8 cellular contexts compared by ENCODE assay signal in genomic region chr10:50546287-50546686, GRCh38.
DNase-seq lines count a peak whose midpoint lies in the region; ATAC-seq, FAIRE-seq and TF ChIP-seq lines count a peak whose summit lies in the region.
"Not testable (repeated sequence)": the region's sequence is repeated elsewhere in the genome, so short reads cannot be mapped to it uniquely, and the experiment has no call there.

No MANE protein-coding gene starts in this region.

- H3K27me3 Mint-ChIP-seq in Caco-2 (ENCODE audit: insufficient read depth, unreplicated experiment); activated T-helper 17 cell treated with anti-CD3 and anti-CD28 coated beads, Interleukin-2, amount 50 U/mL, for 72 hours; activated naive CD8-positive, alpha-beta T cell; endodermal cell (ENCODE audit: insufficient read depth); progenitor cell of endocrine pancreas: not testable (repeated sequence)

- TF ChIP-seq EP300 in K562 (IDR thresholded peaks at IDR 0.05; ENCODE audit: low read length), result not testable (repeated sequence)

- ATAC-seq in activated T-helper 17 cell treated with anti-CD3 and anti-CD28 coated beads, Interleukin-2, amount 50 U/mL, for 72 hours (replicated peaks); K562: not testable (repeated sequence)

- not testable (repeated sequence) for TF ChIP-seq RAD21 in K562 (CRISPR knock-in tag; conservative IDR thresholded peaks at IDR 0.05 in 1 of 2, IDR thresholded peaks at IDR 0.05 in 1 of 2)

- not testable (repeated sequence) for H3K36me3 ChIP-seq in Caco-2 (ENCODE audit: control insufficient read depth, insufficient read depth, low read length); HEK293 (ENCODE audit: control insufficient read depth in 2 of 2, insufficient read depth in 1 of 2, low read length in 2 of 2); K562 (ENCODE audit: control insufficient read depth, insufficient read depth, low read length); endodermal cell (ENCODE audit: control insufficient read depth, insufficient read depth, low read length); hepatocyte (replicated peaks; ENCODE audit: insufficient read depth, low read depth)

- POLR2A ChIA-PET in Caco-2 (lab: Charles Lee) (interaction anchor here (0.6 kb wide), 1 partner anchor 128 kb away, joined by 3 read pairs; no protein-coding TSS in a partner anchor), K562 (lab: Yijun Ruan, JAX) (interaction anchor here (3.1 kb wide), 1 partner anchor 10 kb away, joined by 16 read pairs; no protein-coding TSS in a partner anchor)
- POLR2A ChIA-PET in HEK293 (lab: Yijun Ruan, JAX), result not testable (repeated sequence)

- H2AFZ ChIP-seq in K562 (ENCODE audit: low read depth, low read length); hepatocyte: not testable (repeated sequence)

- TF ChIP-seq CTCF in Caco-2 (IDR thresholded peaks at IDR 0.05; ENCODE audit: insufficient read depth in 1 of 2, low read depth in 1 of 2, low read length in 1 of 2, severe bottlenecking in 1 of 2, unreplicated experiment in 1 of 2); HEK293 (tag by site-specific recombination; IDR thresholded peaks at IDR 0.05); K562 (IDR thresholded peaks at IDR 0.05 in 2 of 3, conservative IDR thresholded peaks at IDR 0.05 in 1 of 3; ENCODE audit: insufficient read depth in 2 of 3, low read depth in 1 of 3, low read length in 3 of 3); hepatocyte (IDR thresholded peaks at IDR 0.05; ENCODE audit: poor library complexity); progenitor cell of endocrine pancreas (IDR thresholded peaks at IDR 0.05; ENCODE audit: unreplicated experiment): not testable (repeated sequence)
- peak; percentile 10 for TF ChIP-seq CTCF in endodermal cell (conservative IDR thresholded peaks at IDR 0.05)

- H3K9me2 ChIP-seq in hepatocyte (replicated peaks; ENCODE audit: insufficient read depth), result not testable (repeated sequence)

- not testable (repeated sequence) for DNase-seq in Caco-2; K562 (ENCODE audit: extremely low read depth in 1 of 4, low spot score in 3 of 4); endodermal cell; hepatocyte (ENCODE audit: low spot score); progenitor cell of endocrine pancreas (ENCODE audit: low spot score, unreplicated experiment)

- H3K9me3 ChIP-seq in Caco-2, result peaks cover 15% of the 10 kb centered on the region; the same call in 1 of the 2 replicates
- H3K9me3 ChIP-seq in HEK293 (ENCODE audit: control insufficient read depth, insufficient read depth, low read depth, low read length); K562 (replicated peaks; ENCODE audit: control insufficient read depth, insufficient read depth, low read depth, low read length); endodermal cell (ENCODE audit: control insufficient read depth, low read length); hepatocyte (ENCODE audit: low read depth): not testable (repeated sequence)

- peaks cover 37% of the 10 kb centered on the region for H3K4me1 Mint-ChIP-seq in Caco-2 (ENCODE audit: low read depth, unreplicated experiment)
- peaks cover 52% of the 10 kb centered on the region for H3K4me1 Mint-ChIP-seq in activated T-helper 17 cell treated with anti-CD3 and anti-CD28 coated beads, Interleukin-2, amount 50 U/mL, for 72 hours
- H3K4me1 Mint-ChIP-seq in activated naive CD8-positive, alpha-beta T cell (ENCODE audit: low read depth), result peaks cover 78% of the 10 kb centered on the region
- peaks cover 44% of the 10 kb centered on the region for H3K4me1 Mint-ChIP-seq in endodermal cell
- peaks cover 26% of the 10 kb centered on the region for H3K4me1 Mint-ChIP-seq in progenitor cell of endocrine pancreas (ENCODE audit: low read depth)

- H3K27me3 ChIP-seq in Caco-2 (replicated peaks; ENCODE audit: control insufficient read depth, insufficient read depth, low read length); K562 (ENCODE audit: control insufficient read depth in 2 of 2, insufficient read depth in 2 of 2, low read length in 2 of 2); endodermal cell (ENCODE audit: control insufficient read depth, insufficient read depth, low read length, poor library complexity, severe bottlenecking); hepatocyte: not testable (repeated sequence)

- CTCF ChIA-PET in Caco-2 (lab: Charles Lee), result interaction anchor here (1.0 to 1.9 kb wide), 5 partner anchors 31 to 178 kb away, joined by 3 to 6 read pairs (median 3); no protein-coding TSS in a partner anchor
- CTCF ChIA-PET in HEK293 (lab: Yijun Ruan, JAX); K562 (lab: Yijun Ruan, JAX; ENCODE audit: low intra/inter-chr PET ratio): not testable (repeated sequence)

- H3K79me2 ChIP-seq in K562 (ENCODE audit: control insufficient read depth, insufficient read depth, low read length) (peaks cover 98% of the 10 kb centered on the region), hepatocyte (peaks cover 76% of the 10 kb centered on the region)

- not testable (repeated sequence) for H3K27ac ChIP-seq in HEK293 (ENCODE audit: extremely low read depth, low read depth, low read length); endodermal cell (ENCODE audit: low read depth, low read length)
- H3K27ac ChIP-seq in K562 (ENCODE audit: extremely low read depth, low read depth, low read length), result peak overlapping the region; percentile 73
- peak overlapping the region; percentile 58 for H3K27ac ChIP-seq in hepatocyte

- H3K9me1 ChIP-seq in K562 (ENCODE audit: control insufficient read depth, insufficient read depth, low read length), result not testable (repeated sequence)

- H3K4me3 ChIP-seq in Caco-2 (ENCODE audit: low read depth, low read length); HEK293 (ENCODE audit: low read depth, low read length); K562; endodermal cell (ENCODE audit: low read length); hepatocyte: not testable (repeated sequence)

- H3K27ac Mint-ChIP-seq in Caco-2 (ENCODE audit: unreplicated experiment) (peak overlapping the region; percentile 91), progenitor cell of endocrine pancreas (peak overlapping the region; percentile 83)
- H3K27ac Mint-ChIP-seq in activated T-helper 17 cell treated with anti-CD3 and anti-CD28 coated beads, Interleukin-2, amount 50 U/mL, for 72 hours; endodermal cell: not testable (repeated sequence)
- H3K27ac Mint-ChIP-seq in activated naive CD8-positive, alpha-beta T cell, result peak overlapping the region; percentile 10

- H3K9ac ChIP-seq in K562 (ENCODE audit: insufficient read depth in 1 of 2, low read depth in 2 of 2, low read length in 2 of 2); endodermal cell (ENCODE audit: extremely low read depth, low read length, poor library complexity, severe bottlenecking): not testable (repeated sequence)

- 88% methylated on average over 1 of the region's 1 CpG for WGBS in K562 (ENCODE audit: insufficient coverage, low coverage, missing lambda C conversion rate)
- WGBS in endodermal cell (ENCODE audit: insufficient coverage in 1 of 2, insufficient read length in 1 of 2), 2 experiments, result 94% methylated on average over 1 of the region's 1 CpG; no CpG with 5 or more reads in 1 of the 2 experiments
- WGBS in hepatocyte (ENCODE audit: low lambda C conversion rate, missing lambda C conversion rate), result 100% methylated on average over 1 of the region's 1 CpG

- not testable (repeated sequence) for FAIRE-seq in K562 (lab: Jason Lieb, UNC)

- H3K9me3 Mint-ChIP-seq in Caco-2 (ENCODE audit: unreplicated experiment); activated T-helper 17 cell treated with anti-CD3 and anti-CD28 coated beads, Interleukin-2, amount 50 U/mL, for 72 hours; activated naive CD8-positive, alpha-beta T cell (ENCODE audit: low read depth): not testable (repeated sequence)
- H3K9me3 Mint-ChIP-seq in endodermal cell (peaks cover 20% of the 10 kb centered on the region), progenitor cell of endocrine pancreas (ENCODE audit: low read depth) (peaks cover 22% of the 10 kb centered on the region)

- in situ Hi-C loops in K562 (cut with MboI), result not testable (repeated sequence)

- BruUV-seq in Caco-2 (replicated peaks; lab: Mats Ljungman, UMichigan); K562 (replicated peaks; lab: Mats Ljungman, UMichigan): not testable (repeated sequence)

- intact Hi-C loops in Caco-2 (cut with micrococcal nuclease; ENCODE audit: unreplicated experiment), result loop anchor here (5.0 kb wide), 1 partner anchor 129 kb away; no protein-coding TSS in a partner anchor
- intact Hi-C loops in K562 (cut with micrococcal nuclease), result not testable (repeated sequence)

- H3K4me1 ChIP-seq in Caco-2, result peaks cover 50% of the 10 kb centered on the region
- H3K4me1 ChIP-seq in HEK293 (ENCODE audit: control insufficient read depth, insufficient read depth, low read length); endodermal cell (ENCODE audit: control insufficient read depth, insufficient read depth, low read length); hepatocyte (ENCODE audit: insufficient read depth): not testable (repeated sequence)
- H3K4me1 ChIP-seq in K562 (replicated peaks in 1 of 2; ENCODE audit: control insufficient read depth in 2 of 2, insufficient read depth in 2 of 2, low read length in 2 of 2), result peaks cover 28 to 62% of the 10 kb centered on the region in 2 experiments

- not testable (repeated sequence) for H3K4me2 ChIP-seq in K562 (ENCODE audit: insufficient read depth, low read length); hepatocyte

- H3K4me3 Mint-ChIP-seq in Caco-2 (ENCODE audit: unreplicated experiment), result peak overlapping the region; percentile 49
- peak overlapping the region; percentile 28 for H3K4me3 Mint-ChIP-seq in activated T-helper 17 cell treated with anti-CD3 and anti-CD28 coated beads, Interleukin-2, amount 50 U/mL, for 72 hours
- not testable (repeated sequence) for H3K4me3 Mint-ChIP-seq in activated naive CD8-positive, alpha-beta T cell; endodermal cell; progenitor cell of endocrine pancreas (ENCODE audit: low read depth)

- not testable (repeated sequence) for H4K20me1 ChIP-seq in K562 (replicated peaks; ENCODE audit: control insufficient read depth, insufficient read depth, low read length); hepatocyte (ENCODE audit: insufficient read depth, poor library complexity, severe bottlenecking)

- not testable (repeated sequence) for H3K36me3 Mint-ChIP-seq in Caco-2 (ENCODE audit: insufficient read depth, unreplicated experiment); activated T-helper 17 cell treated with anti-CD3 and anti-CD28 coated beads, Interleukin-2, amount 50 U/mL, for 72 hours (ENCODE audit: low read depth); endodermal cell (ENCODE audit: low read depth)
- peaks cover 10% of the 10 kb centered on the region for H3K36me3 Mint-ChIP-seq in activated naive CD8-positive, alpha-beta T cell
- peaks cover 11% of the 10 kb centered on the region for H3K36me3 Mint-ChIP-seq in progenitor cell of endocrine pancreas (ENCODE audit: insufficient read depth)

- TF ChIP-seq POLR2A in K562 (conservative IDR thresholded peaks at IDR 0.05), result not testable (repeated sequence)
